ENCODE assay signal across 36 cellular contexts in the genomic region with DNA sequence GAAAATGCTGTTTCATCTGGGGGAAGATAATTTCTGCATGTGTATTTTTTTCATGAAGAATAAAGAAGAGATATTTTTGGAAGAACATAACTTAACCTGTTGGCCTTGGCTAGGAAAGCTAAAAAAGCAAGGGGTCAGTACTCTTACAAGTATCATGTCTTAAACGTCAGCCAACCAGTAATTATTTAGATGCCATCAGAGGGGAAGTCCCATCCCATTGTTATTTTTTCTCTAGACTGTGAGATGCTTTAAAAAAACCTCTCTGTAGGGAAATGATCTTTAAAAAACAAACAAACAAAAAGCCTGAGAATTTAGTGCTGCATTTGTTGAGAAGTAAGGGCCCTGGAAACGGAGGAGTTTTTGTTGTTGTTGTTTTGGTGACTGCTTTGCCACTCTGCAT.
DNase-seq lines count a peak whose midpoint lies in the region; ATAC-seq, FAIRE-seq and TF ChIP-seq lines count a peak whose summit lies in the region.
"Had no signal": no experiment of that assay in that cellular context is flagged by ENCODE, and none has a peak within 500 bp of the region (broad histone marks: within the 10 kb centered on the region; RNA-seq: fewer than 3 reads in every experiment).

No MANE protein-coding gene starts in this region.

- no peaks in the 10 kb centered on the region for H3K79me2 ChIP-seq in endothelial cell of umbilical vein (ENCODE audit: control insufficient read depth, insufficient read depth, low read length)

- H3K27ac Mint-ChIP-seq in activated B cell treated with CpG ODN at 0.5 μM for 24 hours = peak overlapping the region; percentile 24
- H3K27ac Mint-ChIP-seq: activated naive CD4-positive, alpha-beta T cell treated with anti-CD3 and anti-CD28 coated beads, Interleukin-2, amount 10 ng/mL, durations not matched to agents 7 days and 5 days; activated T-helper 1 cell treated with anti-CD3 and anti-CD28 coated beads, Interleukin-12 subunit alpha, Interleukin-12 subunit beta, Interleukin-2, Interleukin-4 antibody, amounts not matched to agents 30 ng/mL and 10 ng/mL and 1 ng/mL, durations not matched to agents 14 hours and 24 hours and 36 hours; CD14-positive monocyte; GM23338; HFFc6; natural killer cell; T-cell had no signal

- intact Hi-C loops in activated B cell treated with CpG ODN at 0.5 μM for 24 hours (cut with micrococcal nuclease) (no loop called here), endothelial cell of umbilical vein (cut with micrococcal nuclease) (no loop called here), ovary (cut with DNase I) (no loop called here)

- dilution Hi-C loops in endothelial cell of umbilical vein (cut with MboI; ENCODE audit: extremely low pct_ligation_motif_present, low sequenced_read_pairs) = no loop called here

- H3K4me3 ChIP-seq in endothelial cell of umbilical vein (replicated peaks in 1 of 3; ENCODE audit: insufficient read depth in 1 of 3, low read depth in 1 of 3, low read length in 3 of 3) (no peak overlapping the region), ovary (no peak overlapping the region)
- H3K4me3 ChIP-seq: colonic mucosa, esophagus squamous epithelium, gastrocnemius medialis, GM23338, sigmoid colon, SJCRH30 had no signal

- no peak for TF ChIP-seq CTCF in activated B cell treated with CpG ODN at 0.5 μM for 24 hours (IDR thresholded peaks at IDR 0.05)
- TF ChIP-seq CTCF in endothelial cell of umbilical vein (IDR thresholded peaks at IDR 0.05; ENCODE audit: extremely low read depth in 1 of 2, insufficient read depth in 1 of 2, low read depth in 1 of 2, low read length in 2 of 2) = no peak
- TF ChIP-seq CTCF in ovary (IDR thresholded peaks at IDR 0.05) = no peak

- H3K9ac ChIP-seq in endothelial cell of umbilical vein (replicated peaks; ENCODE audit: extremely low read depth, insufficient read depth, low read length) = no peak overlapping the region

- no peaks in the 10 kb centered on the region for H3K9me3 Mint-ChIP-seq in activated B cell treated with CpG ODN at 0.5 μM for 24 hours
- H3K9me3 Mint-ChIP-seq: activated naive CD4-positive, alpha-beta T cell treated with anti-CD3 and anti-CD28 coated beads, Interleukin-2, amount 10 ng/mL, durations not matched to agents 7 days and 5 days; activated T-helper 1 cell treated with anti-CD3 and anti-CD28 coated beads, Interleukin-12 subunit alpha, Interleukin-12 subunit beta, Interleukin-2, Interleukin-4 antibody, amounts not matched to agents 30 ng/mL and 10 ng/mL and 1 ng/mL, durations not matched to agents 14 hours and 24 hours and 36 hours; GM23338; HFFc6; natural killer cell had no signal

- TF ChIP-seq POLR2A in endothelial cell of umbilical vein (IDR thresholded peaks at IDR 0.05; ENCODE audit: low read depth, low read length) (no peak), ovary (IDR thresholded peaks at IDR 0.05) (no peak)

- no peak overlapping the region for H2AFZ ChIP-seq in endothelial cell of umbilical vein (ENCODE audit: low read depth, low read length)
- H2AFZ ChIP-seq: GM23338 had no signal

- H3K27ac ChIP-seq in endothelial cell of umbilical vein (ENCODE audit: insufficient read depth, low read depth, low read length) = no peak overlapping the region
- peak overlapping the region; percentile 5 to 25 for H3K27ac ChIP-seq in ovary
- H3K27ac ChIP-seq: colonic mucosa, esophagus squamous epithelium, gastrocnemius medialis, sigmoid colon, SJCRH30 had no signal

- H3K27me3 Mint-ChIP-seq in activated B cell treated with CpG ODN at 0.5 μM for 24 hours = no peaks in the 10 kb centered on the region
- H3K27me3 Mint-ChIP-seq: activated naive CD4-positive, alpha-beta T cell treated with anti-CD3 and anti-CD28 coated beads, Interleukin-2, amount 10 ng/mL, durations not matched to agents 7 days and 5 days; T-cell had no signal

- peaks cover 79% of the 10 kb centered on the region for H3K4me1 Mint-ChIP-seq in activated B cell treated with CpG ODN at 0.5 μM for 24 hours

- H3K4me1 ChIP-seq in endothelial cell of umbilical vein (ENCODE audit: control insufficient read depth, extremely low read depth, insufficient read depth, low read length) = no peaks in the 10 kb centered on the region
- H3K4me1 ChIP-seq in ovary (ENCODE audit: insufficient read depth) = peaks cover 21% of the 10 kb centered on the region
- H3K4me1 ChIP-seq: colonic mucosa had no signal

- WGBS in ovary, 3 donors = 6 to 12% (median 7%) methylated on average over 2 of the region's 2 CpGs

- H3K9me3 ChIP-seq in endothelial cell of umbilical vein (replicated peaks; ENCODE audit: control insufficient read depth, insufficient read depth, low read length) (no peaks in the 10 kb centered on the region), ovary (no peaks in the 10 kb centered on the region)
- H3K9me3 ChIP-seq: colonic mucosa, esophagus squamous epithelium, gastrocnemius medialis, sigmoid colon, SJCRH30 had no signal

- no peaks in the 10 kb centered on the region for H3K36me3 Mint-ChIP-seq in activated B cell treated with CpG ODN at 0.5 μM for 24 hours (ENCODE audit: low read depth)
- H3K36me3 Mint-ChIP-seq: natural killer cell had no signal

- no peak for ATAC-seq in activated B cell treated with CpG ODN at 0.5 μM for 24 hours (ENCODE audit: low read depth)
- no peak for ATAC-seq in HG03159 (IDR thresholded peaks at IDR 0.05; ENCODE audit: unreplicated experiment)
- ATAC-seq: activated CD4-positive, CD25-positive, alpha-beta regulatory T cell treated with anti-CD3 and anti-CD28 coated beads, Interleukin-2, amount 50 U/mL, for 24 hours; gastrocnemius medialis; GM23338; natural killer cell; T-cell had no signal

- H3K9me1 ChIP-seq in endothelial cell of umbilical vein (replicated peaks; ENCODE audit: control insufficient read depth, extremely low read depth, insufficient read depth, low read length) = no peaks in the 10 kb centered on the region

- H3K27me3 ChIP-seq in endothelial cell of umbilical vein (ENCODE audit: control insufficient read depth in 2 of 2, insufficient read depth in 2 of 2, low read length in 2 of 2) (no peaks in the 10 kb centered on the region), ovary (no peaks in the 10 kb centered on the region)
- H3K27me3 ChIP-seq: colonic mucosa, esophagus squamous epithelium, gastrocnemius medialis, sigmoid colon, SJCRH30 had no signal

- DNase-seq in GM18507 (ENCODE audit: extremely low spot score, insufficient read length, low read depth) (no peak), activated B cell treated with CpG ODN at 0.5 μM for 24 hours (no peak), endothelial cell of umbilical vein (ENCODE audit: low read depth, low spot score) (no peak), ovary (no peak)
- DNase-seq in activated naive CD4-positive, alpha-beta T cell (lab: John Stamatoyannopoulos, UW) = no peak
- DNase-seq in effector CD8-positive, alpha-beta T cell (lab: John Stamatoyannopoulos, UW) = no peak
- DNase-seq: activated CD4-positive, alpha-beta T cell treated with anti-CD3 and anti-CD28 coated beads, Interleukin-2, amount 50 U/mL, for 48 hours; activated CD8-positive, alpha-beta memory T cell treated with anti-CD3 and anti-CD28 coated beads, Interleukin-2, amount 50 U/mL, for 4 hours; activated naive CD4-positive, alpha-beta T cell treated with anti-CD3 and anti-CD28 coated beads, Interleukin-2, amount 10 ng/mL, durations not matched to agents 7 days and 5 days; amniotic stem cell; colonic mucosa; DND-41; esophagus squamous epithelium; gastrocnemius medialis; HFFc6; hippocampal formation; IMR-90; midbrain; natural killer cell; NCI-H1092; NCI-H187; NCI-H2171; NCI-H526 treated with DMSO at 0.1 percent for 48 hours; posterior cingulate gyrus; sigmoid colon; SJCRH30; stimulated activated CD4-positive, alpha-beta T cell treated with anti-CD3 and anti-CD28 coated beads, Interleukin-4, amount 100 ng/mL, for 4 hours; stimulated activated naive CD4-positive, alpha-beta T cell treated with Interleukin-2 at 50 U/mL for 16 hours; T-cell had no signal

- BruUV-seq in endothelial cell of umbilical vein (replicated peaks; lab: Mats Ljungman, UMichigan) = no TSS peak

- H3K4me3 Mint-ChIP-seq in activated B cell treated with CpG ODN at 0.5 μM for 24 hours = peak overlapping the region; percentile 24
- H3K4me3 Mint-ChIP-seq: activated naive CD4-positive, alpha-beta T cell treated with anti-CD3 and anti-CD28 coated beads, Interleukin-2, amount 10 ng/mL, durations not matched to agents 7 days and 5 days; activated T-helper 1 cell treated with anti-CD3 and anti-CD28 coated beads, Interleukin-12 subunit alpha, Interleukin-12 subunit beta, Interleukin-2, Interleukin-4 antibody, amounts not matched to agents 30 ng/mL and 10 ng/mL and 1 ng/mL, durations not matched to agents 14 hours and 24 hours and 36 hours; CD14-positive monocyte; GM23338; HFFc6; natural killer cell; T-cell had no signal

- H4K20me1 ChIP-seq in endothelial cell of umbilical vein (replicated peaks; ENCODE audit: control insufficient read depth, extremely low read depth, insufficient read depth, low read length) = no peaks in the 10 kb centered on the region

- no peaks in the 10 kb centered on the region for H3K36me3 ChIP-seq in endothelial cell of umbilical vein (ENCODE audit: control insufficient read depth in 2 of 2, extremely low read depth in 1 of 2, insufficient read depth in 2 of 2, low read length in 2 of 2)
- H3K36me3 ChIP-seq in ovary = no peaks in the 10 kb centered on the region
- H3K36me3 ChIP-seq: colonic mucosa, esophagus squamous epithelium, gastrocnemius medialis, sigmoid colon, SJCRH30 had no signal

- POLR2A ChIA-PET in activated B cell treated with CpG ODN at 0.5 μM for 24 hours (lab: Charles Lee) = interaction anchor here (0.6 to 2.7 kb wide), 4 partner anchors 40 to 474 kb away, joined by 3 to 7 read pairs (median 6); a partner anchor contains a TSS
- POLR2A ChIA-PET in endothelial cell of umbilical vein (lab: Charles Lee) = no interaction called here

- CTCF ChIA-PET in activated B cell treated with CpG ODN at 0.5 μM for 24 hours (lab: Charles Lee) (interaction anchor here (1.2 to 1.5 kb wide), 2 partner anchors 35 to 525 kb away, joined by 3 to 5 read pairs; no protein-coding TSS in a partner anchor), endothelial cell of umbilical vein (lab: Charles Lee) (no interaction called here)

- FAIRE-seq in GM18507 (lab: Jason Lieb, UNC) = peak; percentile 24
- peak; percentile 8 for FAIRE-seq in endothelial cell of umbilical vein (lab: Jason Lieb, UNC)
- FAIRE-seq: bronchial epithelial cell, RCC 7860 had no signal

- TF ChIP-seq EP300 in ovary (IDR thresholded peaks at IDR 0.05) = no peak

- no peak overlapping the region for H3K4me2 ChIP-seq in endothelial cell of umbilical vein (ENCODE audit: insufficient read depth, low read length)
- H3K4me2 ChIP-seq: GM23338 had no signal

TF ChIP-seq in endothelial cell of umbilical vein, 7 proteins besides CTCF, POLR2A, EP300 and RAD21 (continues in another document):
- TF ChIP-seq POLR2AphosphoS5 (IDR thresholded peaks at IDR 0.05; ENCODE audit: insufficient read depth, low read depth, low read length) = no peak
- TF ChIP-seq FOS (IDR thresholded peaks at IDR 0.05; ENCODE audit: borderline replicate concordance, insufficient read depth, low read length) = no peak
- no peak for TF ChIP-seq GATA2 (IDR thresholded peaks at IDR 0.05; ENCODE audit: insufficient read depth, insufficient read length, low read depth, low read length)
- TF ChIP-seq EZH2 (IDR thresholded peaks at IDR 0.05; ENCODE audit: borderline replicate concordance, low read depth, low read length, severe bottlenecking) = no peak
- no peak for TF ChIP-seq JUN (IDR thresholded peaks at IDR 0.05; ENCODE audit: borderline replicate concordance, insufficient read depth, insufficient read length, low read depth)
